8 cellular contexts compared by ENCODE assay signal in genomic region chr11:67317365-67318238, GRCh38.
A peak's percentile ranks its signal among the peaks of the same experiment; 100 is the strongest.
DNase-seq lines count a peak whose midpoint lies in the region; ATAC-seq lines count a peak whose summit lies in the region.

No MANE protein-coding gene starts in this region.

- ATAC-seq in GM19023 (IDR thresholded peaks at IDR 0.05; ENCODE audit: unreplicated experiment) (peak; percentile 76), HG03196 (IDR thresholded peaks at IDR 0.05; ENCODE audit: unreplicated experiment) (peak; percentile 77)

- DNase-seq in AG20443 (ENCODE audit: low spot score) (peak; percentile 99), NCI-H226 (peak; percentile 91), islet precursor cell (peak; percentile 98)
- DNase-seq in activated CD4-positive, CD25-positive, alpha-beta regulatory T cell (lab: John Stamatoyannopoulos, UW) = peak; percentile 94 to 99 (median 97)
- DNase-seq in central memory CD4-positive, alpha-beta T cell = peak; percentile 97
- DNase-seq in stimulated activated CD4-positive, alpha-beta T cell treated with anti-CD3 and anti-CD28 coated beads, Interleukin-12 subunit alpha, Interleukin-12 subunit beta, amount 100 ng/mL, for 4 hours = peak; percentile 98

Comparison
In these comparisons a context has a peak if more than half of its experiments do, and no peak if none do; other contexts are left out.
1. Peak in every context shown above with its lines: DNase-seq and ATAC-seq.